13 cellular contexts compared by ENCODE assay signal in genomic region chr5:177469061-177469628, GRCh38. TPM values are rescaled to one million over a fixed set of nuclear protein-coding genes. Genes with fewer than 3 reads are reported as not detected.
DNase-seq lines count a peak whose midpoint lies in the region; ATAC-seq and TF ChIP-seq lines count a peak whose summit lies in the region.
"Had no signal": no experiment of that assay in that cellular context is flagged by ENCODE, and none has a peak within 500 bp of the region (broad histone marks: within the 10 kb centered on the region; RNA-seq: fewer than 3 reads in every experiment).

No MANE protein-coding gene starts in this region.

- ATAC-seq in GM23338 (peak; percentile 32), GM21529 (IDR thresholded peaks at IDR 0.05; ENCODE audit: unreplicated experiment) (no peak)
- no peak for ATAC-seq in activated naive CD8-positive, alpha-beta T cell treated with anti-CD3 and anti-CD28 coated beads, Interleukin-2, amount 10 ng/mL, durations not matched to agents 7 days and 5 days (ENCODE audit: low read depth)
- ATAC-seq: pancreas had no signal

- H3F3A ChIP-seq in GM23338 (replicated peaks; ENCODE audit: low read depth) = peaks cover 35% of the 10 kb centered on the region

- no peak for TF ChIP-seq EP300 in sigmoid colon (IDR thresholded peaks at IDR 0.05)

- peaks cover 56% of the 10 kb centered on the region for H3K79me2 ChIP-seq in GM23338 (replicated peaks; ENCODE audit: insufficient read depth)

- POLR2A ChIA-PET in activated naive CD8-positive, alpha-beta T cell treated with anti-CD3 and anti-CD28 coated beads, Interleukin-2, amount 10 ng/mL, durations not matched to agents 7 days and 5 days (lab: Charles Lee) = interaction anchor here (0.6 to 2.7 kb wide), 4 partner anchors 9 to 43 kb away, joined by 3 to 8 read pairs (median 4); no protein-coding TSS in a partner anchor

- H3K27ac Mint-ChIP-seq in GM23338 = peak overlapping the region; percentile 89
- H3K27ac Mint-ChIP-seq in activated naive CD8-positive, alpha-beta T cell treated with anti-CD3 and anti-CD28 coated beads, Interleukin-2, amount 10 ng/mL, durations not matched to agents 7 days and 5 days = peak overlapping the region; percentile 80

- no peak overlapping the region for H3K4me3 Mint-ChIP-seq in GM23338
- no peak overlapping the region for H3K4me3 Mint-ChIP-seq in activated naive CD8-positive, alpha-beta T cell treated with anti-CD3 and anti-CD28 coated beads, Interleukin-2, amount 10 ng/mL, durations not matched to agents 7 days and 5 days

- H3K4me1 Mint-ChIP-seq in GM23338 = peaks cover 33% of the 10 kb centered on the region
- H3K4me1 Mint-ChIP-seq in activated naive CD8-positive, alpha-beta T cell treated with anti-CD3 and anti-CD28 coated beads, Interleukin-2, amount 10 ng/mL, durations not matched to agents 7 days and 5 days = peaks cover 30% of the 10 kb centered on the region

- DNase-seq in GM23338 (ENCODE audit: low spot score) (peak; percentile 86), head of caudate nucleus (peak; percentile 59 to 93 (median 79)), sigmoid colon (peak; percentile 73), NCI-H510A (lab: John Stamatoyannopoulos, UW) (no peak), NCI-H1092 (lab: John Stamatoyannopoulos, UW) (no peak), NCI-H1436 (lab: John Stamatoyannopoulos, UW) (no peak)
- DNase-seq in activated naive CD8-positive, alpha-beta T cell treated with anti-CD3 and anti-CD28 coated beads, Interleukin-2, amount 10 ng/mL, durations not matched to agents 7 days and 5 days = no peak
- DNase-seq: activated CD4-positive, alpha-beta T cell treated with anti-CD3 and anti-CD28 coated beads, Interleukin-2, amount 50 U/mL, for 48 hours; GF-D8; SHP77 had no signal

- H2AFZ ChIP-seq in GM23338 = no peak overlapping the region

- H3K4me1 ChIP-seq in GM23338 (ENCODE audit: insufficient read depth) (peaks cover 37% of the 10 kb centered on the region), sigmoid colon (peaks cover 0 to 52% (median 48%) of the 10 kb centered on the region in 4 donors)

- peaks cover 22% of the 10 kb centered on the region for H3K27me3 Mint-ChIP-seq in GM23338 (ENCODE audit: insufficient read depth, low read depth, poor library complexity)
- H3K27me3 Mint-ChIP-seq in activated naive CD8-positive, alpha-beta T cell treated with anti-CD3 and anti-CD28 coated beads, Interleukin-2, amount 10 ng/mL, durations not matched to agents 7 days and 5 days = no peaks in the 10 kb centered on the region

- peaks cover 12% of the 10 kb centered on the region for H3K9me3 Mint-ChIP-seq in GM23338
- no peaks in the 10 kb centered on the region for H3K9me3 Mint-ChIP-seq in activated naive CD8-positive, alpha-beta T cell treated with anti-CD3 and anti-CD28 coated beads, Interleukin-2, amount 10 ng/mL, durations not matched to agents 7 days and 5 days

- H3K36me3 Mint-ChIP-seq in GM23338 (ENCODE audit: low read depth) = peaks cover 77% of the 10 kb centered on the region
- H3K36me3 Mint-ChIP-seq in activated naive CD8-positive, alpha-beta T cell treated with anti-CD3 and anti-CD28 coated beads, Interleukin-2, amount 10 ng/mL, durations not matched to agents 7 days and 5 days = peaks cover 21% of the 10 kb centered on the region

- intact Hi-C loops in head of caudate nucleus (cut with DNase I) = no loop called here
- intact Hi-C loops in sigmoid colon (cut with DNase I) = no loop called here

- H3K9me3 ChIP-seq in sigmoid colon = no peaks in the 10 kb centered on the region
- H3K9me3 ChIP-seq: breast epithelium, pancreas had no signal

- 0 out of 2 replicates have a peak overlapping the region, but pooled peaks have one; percentile 37 for H3K4me3 ChIP-seq in GM23338
- H3K4me3 ChIP-seq in sigmoid colon = no peak overlapping the region
- H3K4me3 ChIP-seq: breast epithelium, pancreas had no signal

- no peak for TF ChIP-seq POLR2A in sigmoid colon (IDR thresholded peaks at IDR 0.05)

- H3K27me3 ChIP-seq in GM23338 (ENCODE audit: insufficient read depth) (no peaks in the 10 kb centered on the region), sigmoid colon (no peaks in the 10 kb centered on the region)
- H3K27me3 ChIP-seq: breast epithelium, pancreas had no signal

- peak overlapping the region; percentile 92 for H3K4me2 ChIP-seq in GM23338

- WGBS in sigmoid colon, 2 donors = 82 to 84% methylated on average over 16 of the region's 16 CpGs

- TF ChIP-seq CTCF in GM23338 (conservative IDR thresholded peaks at IDR 0.05; ENCODE audit: low read depth in 2 of 2) (no peak), sigmoid colon (IDR thresholded peaks at IDR 0.05) (no peak)

- no peaks in the 10 kb centered on the region for H3K9me2 ChIP-seq in GM23338 (ENCODE audit: insufficient read depth)

- peaks cover 45% of the 10 kb centered on the region for H4K20me1 ChIP-seq in GM23338 (replicated peaks; ENCODE audit: insufficient read depth)

- peak overlapping the region; percentile 90 for H3K27ac ChIP-seq in GM23338 (ENCODE audit: low read depth)
- H3K27ac ChIP-seq in sigmoid colon = peak overlapping the region; percentile 37 to 96 (median 44)
- H3K27ac ChIP-seq: pancreas had no signal

- H3K36me3 ChIP-seq in GM23338 (ENCODE audit: insufficient read depth) (peaks cover 32% of the 10 kb centered on the region), sigmoid colon (peaks cover 8 to 41% (median 28%) of the 10 kb centered on the region in 4 donors)
- H3K36me3 ChIP-seq: breast epithelium, pancreas had no signal

TF ChIP-seq in GM23338, 12 proteins besides CTCF, POLR2A, EP300 and RAD21 (continues in another document):
- no peak for TF ChIP-seq EZH2phosphoT487 (IDR thresholded peaks at IDR 0.05; ENCODE audit: unreplicated experiment)

RNA-seq across cellular contexts. Expression of gene DBN1, which starts 4.3 kb away (rescaled TPM):
- total RNA-seq in GM23338 (2014; rRNA removed; shearing (Covaris generic)) = 242 and 290 TPM in 2 replicates
- 102 and 106 TPM in 2 replicates for polyA plus RNA-seq in GM23338 (2016; fragmentation: Nextera tagmentation; extraction: Ambion mirVana)
- 10 to 100 TPM; 82.5 to 87.0 TPM for total RNA-seq in activated naive CD8-positive, alpha-beta T cell treated with anti-CD3 and anti-CD28 coated beads, Interleukin-2, amount 10 ng/mL, durations not matched to agents 7 days and 5 days
- 10 to 100 TPM; 54.8 to 100.0 (median 82.3) TPM for total RNA-seq in sigmoid colon
- 10 to 100 TPM in 2 of 3 donors, 1 to 10 TPM in 1; 6.0 to 22.2 (median 16.9) TPM for polyA plus RNA-seq in sigmoid colon

RNA-seq across cellular contexts. Expression of gene PRR7, which starts 22.5 kb away (rescaled TPM):
- 6.4 and 9.7 TPM in 2 replicates for total RNA-seq in GM23338 (2014; rRNA removed; shearing (Covaris generic))
- polyA plus RNA-seq in GM23338 (2016; fragmentation: Nextera tagmentation; extraction: Ambion mirVana) (7.6 and 7.7 TPM in 2 replicates), sigmoid colon (1 to 10 TPM in 1 of 3 donors, not detected in 2; 3.7 TPM)
- 10 to 100 TPM; 10.0 to 10.6 TPM for total RNA-seq in activated naive CD8-positive, alpha-beta T cell treated with anti-CD3 and anti-CD28 coated beads, Interleukin-2, amount 10 ng/mL, durations not matched to agents 7 days and 5 days
- 1 to 10 TPM in 3 of 4 donors, under 1 TPM in 1; 0.82 to 2.5 (median 1.7) TPM for total RNA-seq in sigmoid colon

RNA-seq across cellular contexts. Expression of gene PDLIM7, which starts 28.3 kb away (rescaled TPM):
- 73.0 and 94.7 TPM in 2 replicates for total RNA-seq in GM23338 (2014; rRNA removed; shearing (Covaris generic))
- polyA plus RNA-seq in GM23338 (2016; fragmentation: Nextera tagmentation; extraction: Ambion mirVana) (128 TPM in 2 replicates), sigmoid colon (10 to 100 TPM in 2 of 3 donors, 1 to 10 TPM in 1; 7.2 to 58.5 (median 14.4) TPM)
- total RNA-seq in activated naive CD8-positive, alpha-beta T cell treated with anti-CD3 and anti-CD28 coated beads, Interleukin-2, amount 10 ng/mL, durations not matched to agents 7 days and 5 days = 10 to 100 TPM; 51.6 to 60.6 TPM
- 100 to 1,000 TPM; 274 to 923 (median 482) TPM for total RNA-seq in sigmoid colon

RNA-seq across cellular contexts. Expression of gene DOK3, which starts 40.5 kb away (rescaled TPM):
- 4.9 and 11.1 TPM in 2 replicates for total RNA-seq in GM23338 (2014; rRNA removed; shearing (Covaris generic))
- polyA plus RNA-seq in GM23338 (2016; fragmentation: Nextera tagmentation; extraction: Ambion mirVana) (2.2 and 2.8 TPM in 2 replicates), sigmoid colon (10 to 100 TPM in 1 of 3 donors, 1 to 10 TPM in 2; 3.0 to 20.2 (median 7.2) TPM)
- 1 to 10 TPM; 3.7 to 6.0 TPM for total RNA-seq in activated naive CD8-positive, alpha-beta T cell treated with anti-CD3 and anti-CD28 coated beads, Interleukin-2, amount 10 ng/mL, durations not matched to agents 7 days and 5 days
- total RNA-seq in sigmoid colon = 1 to 10 TPM; 4.6 to 8.0 (median 6.5) TPM

RNA-seq across cellular contexts. Expression of gene GRK6, which starts 42.7 kb away (rescaled TPM):
- total RNA-seq in GM23338 (2014; rRNA removed; shearing (Covaris generic)) = 37.2 and 56.8 TPM in 2 replicates
- 13.0 and 18.7 TPM in 2 replicates for polyA plus RNA-seq in GM23338 (2016; fragmentation: Nextera tagmentation; extraction: Ambion mirVana)
- 100 to 1,000 TPM; 181 to 186 TPM for total RNA-seq in activated naive CD8-positive, alpha-beta T cell treated with anti-CD3 and anti-CD28 coated beads, Interleukin-2, amount 10 ng/mL, durations not matched to agents 7 days and 5 days
- 10 to 100 TPM; 16.5 to 29.2 (median 21.3) TPM for total RNA-seq in sigmoid colon
- 10 to 100 TPM; 18.7 to 47.9 (median 22.8) TPM for polyA plus RNA-seq in sigmoid colon

Comparison
In these comparisons a context has a peak if more than half of its experiments do, and no peak if none do; other contexts are left out.
1. DNase-seq: peak in GM23338 (single experiment), head of caudate nucleus (42 of 42) and sigmoid colon (single experiment); none in activated naive CD8-positive, alpha-beta T cell treated with anti-CD3 and anti-CD28 coated beads, Interleukin-2, amount 10 ng/mL, durations not matched to agents 7 days and 5 days (single experiment), NCI-H510A (single experiment), NCI-H1092 (single experiment) and NCI-H1436 (single experiment).